Comparison of ENCODE assay signal across 29 cellular contexts in genomic region chr5:74007193-74007592, GRCh38.
DNase-seq lines count a peak whose midpoint lies in the region; ATAC-seq and TF ChIP-seq lines count a peak whose summit lies in the region.
"Had no signal": no experiment of that assay in that cellular context is flagged by ENCODE, and none has a peak within 500 bp of the region (broad histone marks: within the 10 kb centered on the region; RNA-seq: fewer than 3 reads in every experiment).

No MANE protein-coding gene starts in this region.

- H4K20me1 ChIP-seq in SK-N-SH (ENCODE audit: insufficient read depth): no peaks in the 10 kb centered on the region
- H4K20me1 ChIP-seq: BLaER1; BLaER1 treated with 17β-estradiol and CSF1 and Interleukin-3, amounts not matched to agents 10 nM and 100 nM had no signal

- POLR2A ChIA-PET in SK-N-SH (lab: Yijun Ruan, JAX): no interaction called here

- no peak overlapping the region for H2AFZ ChIP-seq in SK-N-SH (ENCODE audit: low read depth)

- peak overlapping the region in 1 of 2 experiments; percentile 4; a peak in 1 of 4 replicates for H3K27ac ChIP-seq in SK-N-SH (ENCODE audit: low read depth in 2 of 2, low read length in 1 of 2)
- H3K27ac ChIP-seq in stomach: no peak overlapping the region
- H3K27ac ChIP-seq: 22Rv1; A549; BLaER1; BLaER1 treated with 17β-estradiol and CSF1 and Interleukin-3, amounts not matched to agents 10 nM and 100 nM; C4-2B had no signal

- no peak for TF ChIP-seq RAD21 in SK-N-SH (IDR thresholded peaks at IDR 0.05; ENCODE audit: low read length)

- TF ChIP-seq POLR2A in stomach (IDR thresholded peaks at IDR 0.05): no peak

- no peak for ATAC-seq in SK-N-SH treated with all-trans-retinoic acid at 6 μM for 48 hours
- ATAC-seq: A549; CD8-positive, alpha-beta T cell had no signal

- TF ChIP-seq EP300 in SK-N-SH (IDR thresholded peaks at IDR 0.05; ENCODE audit: borderline replicate concordance in 1 of 2, low read depth in 1 of 2, low read length in 1 of 2) (peak in 1 of 2 experiments; percentile 52; a peak in 2 of 4 replicates), stomach (IDR thresholded peaks at IDR 0.05) (no peak)

- H3K9me3 ChIP-seq in SK-N-SH (no peaks in the 10 kb centered on the region), stomach (no peaks in the 10 kb centered on the region)
- H3K9me3 ChIP-seq: A549; BE2C; BLaER1; BLaER1 treated with 17β-estradiol and CSF1 and Interleukin-3, amounts not matched to agents 10 nM and 100 nM; Caco-2 had no signal

- H3K4me2 ChIP-seq in SK-N-SH: no peak overlapping the region
- H3K4me2 ChIP-seq: A549; BLaER1; BLaER1 treated with 17β-estradiol and CSF1 and Interleukin-3, amounts not matched to agents 10 nM and 100 nM had no signal

- H3K9me2 ChIP-seq in SK-N-SH: no peaks in the 10 kb centered on the region

- H3K36me3 ChIP-seq in SK-N-SH (replicated peaks in 1 of 2; ENCODE audit: control insufficient read depth in 1 of 2, insufficient read depth in 2 of 2, low read length in 1 of 2): no peaks in the 10 kb centered on the region
- H3K36me3 ChIP-seq in stomach: no peaks in the 10 kb centered on the region
- H3K36me3 ChIP-seq: BE2C; BLaER1; BLaER1 treated with 17β-estradiol and CSF1 and Interleukin-3, amounts not matched to agents 10 nM and 100 nM had no signal

- WGBS in SK-N-SH (ENCODE audit: low lambda C conversion rate): 0% methylated on average over 1 of the region's 1 CpG
- WGBS in stomach, 5 donors: 0% methylated on average over 1 of the region's 1 CpG

- H3K4me1 ChIP-seq in SK-N-SH (ENCODE audit: control insufficient read depth in 1 of 2, insufficient read depth in 2 of 2, low read depth in 1 of 2, low read length in 1 of 2) (peaks cover 0 to 8% of the 10 kb centered on the region in 2 experiments; a peak in 2 of 4 replicates), stomach (no peaks in the 10 kb centered on the region)
- H3K4me1 ChIP-seq: A549; BE2C; BLaER1; BLaER1 treated with 17β-estradiol and CSF1 and Interleukin-3, amounts not matched to agents 10 nM and 100 nM; Caco-2 had no signal

- intact Hi-C loops in stomach (cut with DNase I; ENCODE audit: low total_unique reads): no loop called here

- no peak overlapping the region for H3K4me3 ChIP-seq in SK-N-SH (ENCODE audit: low read depth in 2 of 2, low read length in 1 of 2)
- no peak overlapping the region for H3K4me3 ChIP-seq in stomach
- H3K4me3 ChIP-seq: A549; BLaER1; BLaER1 treated with 17β-estradiol and CSF1 and Interleukin-3, amounts not matched to agents 10 nM and 100 nM had no signal

- H3K79me2 ChIP-seq in SK-N-SH (ENCODE audit: insufficient read depth): no peaks in the 10 kb centered on the region

- DNase-seq in SK-N-SH (no peak), KG1 (lab: John Stamatoyannopoulos, UW) (no peak), stomach (no peak)
- DNase-seq: 8988T; ACHN; AML-193; BE2C; C1 segment of cervical spinal cord; Caco-2; Calu3; CD4-positive, alpha-beta memory T cell; CD4-positive, alpha-beta T cell; CD4-positive, CD25-positive, alpha-beta regulatory T cell; CD8-positive, alpha-beta memory T cell; CD8-positive, alpha-beta T cell; COR-L47; DMS 273 treated with DMSO at 0.1 percent for 48 hours; DMS153; DMS53; DMS79; DMS79 treated with DMSO at 0.1 percent for 48 hours; DND-41; EL had no signal

- H3K9ac ChIP-seq in SK-N-SH: no peak overlapping the region
- H3K9ac ChIP-seq: BLaER1; BLaER1 treated with 17β-estradiol and CSF1 and Interleukin-3, amounts not matched to agents 10 nM and 100 nM had no signal

- TF ChIP-seq CTCF in SK-N-SH (IDR thresholded peaks at IDR 0.05) (no peak), stomach (IDR thresholded peaks at IDR 0.05) (no peak)

- no peaks in the 10 kb centered on the region for H3F3A ChIP-seq in SK-N-SH (replicated peaks; ENCODE audit: insufficient read depth)

- CTCF ChIA-PET in SK-N-SH (lab: Yijun Ruan, JAX): interaction anchor here (1.6 kb wide), 1 partner anchor 26 kb away, joined by 4 read pairs; no protein-coding TSS in a partner anchor

- H3K27me3 ChIP-seq in SK-N-SH (ENCODE audit: insufficient read depth) (no peaks in the 10 kb centered on the region), stomach (no peaks in the 10 kb centered on the region)
- H3K27me3 ChIP-seq: BE2C; BLaER1; BLaER1 treated with 17β-estradiol and CSF1 and Interleukin-3, amounts not matched to agents 10 nM and 100 nM had no signal

TF ChIP-seq in SK-N-SH, 30 proteins besides CTCF, POLR2A, EP300 and RAD21:
- TF ChIP-seq NFIC (IDR thresholded peaks at IDR 0.05; ENCODE audit: borderline replicate concordance): no peak
- TF ChIP-seq RFX5 (IDR thresholded peaks at IDR 0.05; ENCODE audit: low read length): no peak
- TF ChIP-seq ELF1 (IDR thresholded peaks at IDR 0.05): no peak
- 0 out of 2 replicates have a peak, but pooled peaks have one; percentile 29 for TF ChIP-seq GATA2 (CRISPR knock-in tag; IDR thresholded peaks at IDR 0.05)
- TF ChIP-seq IRF3 (IDR thresholded peaks at IDR 0.05; ENCODE audit: low read depth, low read length): no peak

TF ChIP-seq in SK-N-SH treated with all-trans-retinoic acid at 6 μM for 48 hours, 23 proteins besides CTCF, POLR2A, EP300 and RAD21:
- TF ChIP-seq PPARA (CRISPR knock-in tag; IDR thresholded peaks at IDR 0.05; ENCODE audit: borderline replicate concordance) (no peak), ISL1 (CRISPR knock-in tag; IDR thresholded peaks at IDR 0.05) (peak; percentile 31), TCF4 (CRISPR knock-in tag; IDR thresholded peaks at IDR 0.05; ENCODE audit: borderline replicate concordance) (peak; percentile 73)
